In the genomic region with DNA sequence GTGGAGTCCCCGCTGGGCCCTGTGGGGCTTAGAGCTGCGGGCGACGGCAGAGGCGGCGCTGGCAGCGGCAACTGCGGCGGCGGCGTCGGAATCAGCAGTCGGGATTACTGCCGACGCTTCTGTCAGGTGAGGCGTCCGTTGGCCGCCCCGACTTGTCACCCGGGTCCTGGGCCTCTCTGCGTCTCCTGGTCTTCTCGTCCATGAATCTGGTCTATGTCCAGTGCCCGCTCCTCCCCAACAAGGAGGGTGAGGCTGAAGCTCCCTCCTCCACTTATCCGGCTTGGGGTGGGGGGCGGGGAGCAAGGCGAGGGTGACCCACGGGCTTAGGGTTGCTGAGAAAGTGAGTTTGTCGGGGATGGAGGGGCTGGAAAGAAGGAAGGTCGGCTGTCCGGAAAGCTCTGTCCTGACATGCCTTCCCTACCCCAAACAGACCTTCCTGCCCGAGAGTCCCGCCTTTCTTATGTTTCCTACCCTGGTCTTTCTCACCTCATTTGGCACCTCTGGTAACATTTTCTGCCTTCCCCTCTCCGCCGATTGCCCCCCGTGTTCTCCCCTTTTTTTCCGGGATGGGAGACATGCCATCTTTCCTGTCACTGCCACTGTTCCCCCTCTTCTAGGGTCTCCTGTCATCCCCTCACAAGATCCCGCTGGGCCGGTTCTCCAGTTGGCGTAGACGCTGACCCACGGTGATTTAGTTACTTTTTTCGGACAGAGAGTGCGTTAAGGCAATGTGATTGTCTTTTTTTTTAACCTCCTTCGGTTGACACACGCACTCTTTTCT, we compare ENCODE assay signal across 1 cellular context.
TF ChIP-seq lines count a peak whose summit lies in the region.

No MANE protein-coding gene starts in this region.

TF ChIP-seq in HepG2, 621 proteins besides CTCF, POLR2A, EP300 and RAD21 (continued from another document and continues in another):
- TF ChIP-seq, protein P1, sequence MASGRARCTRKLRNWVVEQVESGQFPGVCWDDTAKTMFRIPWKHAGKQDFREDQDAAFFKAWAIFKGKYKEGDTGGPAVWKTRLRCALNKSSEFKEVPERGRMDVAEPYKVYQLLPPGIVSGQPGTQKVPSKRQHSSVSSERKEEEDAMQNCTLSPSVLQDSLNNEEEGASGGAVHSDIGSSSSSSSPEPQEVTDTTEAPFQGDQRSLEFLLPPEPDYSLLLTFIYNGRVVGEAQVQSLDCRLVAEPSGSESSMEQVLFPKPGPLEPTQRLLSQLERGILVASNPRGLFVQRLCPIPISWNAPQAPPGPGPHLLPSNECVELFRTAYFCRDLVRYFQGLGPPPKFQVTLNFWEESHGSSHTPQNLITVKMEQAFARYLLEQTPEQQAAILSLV (CRISPR knock-in tag; IDR thresholded peaks at IDR 0.05; ENCODE audit: borderline replicate concordance) = peak; percentile 2; the same call in 1 of the 2 replicates
- TF ChIP-seq ZNF678 (CRISPR knock-in tag; IDR thresholded peaks at IDR 0.05) = no peak
- no peak for TF ChIP-seq ZNF549 (CRISPR knock-in tag; IDR thresholded peaks at IDR 0.05)
- no peak for TF ChIP-seq ZFYVE20 (CRISPR knock-in tag; IDR thresholded peaks at IDR 0.05; ENCODE audit: borderline replicate concordance, low read depth)
- TF ChIP-seq, protein P2, sequence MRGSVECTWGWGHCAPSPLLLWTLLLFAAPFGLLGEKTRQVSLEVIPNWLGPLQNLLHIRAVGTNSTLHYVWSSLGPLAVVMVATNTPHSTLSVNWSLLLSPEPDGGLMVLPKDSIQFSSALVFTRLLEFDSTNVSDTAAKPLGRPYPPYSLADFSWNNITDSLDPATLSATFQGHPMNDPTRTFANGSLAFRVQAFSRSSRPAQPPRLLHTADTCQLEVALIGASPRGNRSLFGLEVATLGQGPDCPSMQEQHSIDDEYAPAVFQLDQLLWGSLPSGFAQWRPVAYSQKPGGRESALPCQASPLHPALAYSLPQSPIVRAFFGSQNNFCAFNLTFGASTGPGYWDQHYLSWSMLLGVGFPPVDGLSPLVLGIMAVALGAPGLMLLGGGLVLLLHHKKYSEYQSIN (CRISPR knock-in tag; IDR thresholded peaks at IDR 0.05; ENCODE audit: borderline replicate concordance) = no peak
- TF ChIP-seq, protein P3, sequence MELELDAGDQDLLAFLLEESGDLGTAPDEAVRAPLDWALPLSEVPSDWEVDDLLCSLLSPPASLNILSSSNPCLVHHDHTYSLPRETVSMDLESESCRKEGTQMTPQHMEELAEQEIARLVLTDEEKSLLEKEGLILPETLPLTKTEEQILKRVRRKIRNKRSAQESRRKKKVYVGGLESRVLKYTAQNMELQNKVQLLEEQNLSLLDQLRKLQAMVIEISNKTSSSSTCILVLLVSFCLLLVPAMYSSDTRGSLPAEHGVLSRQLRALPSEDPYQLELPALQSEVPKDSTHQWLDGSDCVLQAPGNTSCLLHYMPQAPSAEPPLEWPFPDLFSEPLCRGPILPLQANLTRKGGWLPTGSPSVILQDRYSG (CRISPR knock-in tag; IDR thresholded peaks at IDR 0.05) = no peak
- TF ChIP-seq KDM2A (CRISPR knock-in tag; IDR thresholded peaks at IDR 0.05; ENCODE audit: borderline replicate concordance, low read depth) = no peak; the same call in 1 of the 2 replicates
- no peak for TF ChIP-seq KAT7 (CRISPR knock-in tag; IDR thresholded peaks at IDR 0.05; ENCODE audit: borderline replicate concordance)
- no peak for TF ChIP-seq ELF4 (CRISPR knock-in tag; IDR thresholded peaks at IDR 0.05; ENCODE audit: borderline replicate concordance)
- no peak; the same call in 1 of the 2 replicates for TF ChIP-seq ARHGAP35 (CRISPR knock-in tag; IDR thresholded peaks at IDR 0.05; ENCODE audit: borderline replicate concordance)
- TF ChIP-seq GATAD2A (CRISPR knock-in tag; IDR thresholded peaks at IDR 0.05) = no peak
- TF ChIP-seq SALL2 (CRISPR knock-in tag; IDR thresholded peaks at IDR 0.05) = no peak
- TF ChIP-seq, protein P4, sequence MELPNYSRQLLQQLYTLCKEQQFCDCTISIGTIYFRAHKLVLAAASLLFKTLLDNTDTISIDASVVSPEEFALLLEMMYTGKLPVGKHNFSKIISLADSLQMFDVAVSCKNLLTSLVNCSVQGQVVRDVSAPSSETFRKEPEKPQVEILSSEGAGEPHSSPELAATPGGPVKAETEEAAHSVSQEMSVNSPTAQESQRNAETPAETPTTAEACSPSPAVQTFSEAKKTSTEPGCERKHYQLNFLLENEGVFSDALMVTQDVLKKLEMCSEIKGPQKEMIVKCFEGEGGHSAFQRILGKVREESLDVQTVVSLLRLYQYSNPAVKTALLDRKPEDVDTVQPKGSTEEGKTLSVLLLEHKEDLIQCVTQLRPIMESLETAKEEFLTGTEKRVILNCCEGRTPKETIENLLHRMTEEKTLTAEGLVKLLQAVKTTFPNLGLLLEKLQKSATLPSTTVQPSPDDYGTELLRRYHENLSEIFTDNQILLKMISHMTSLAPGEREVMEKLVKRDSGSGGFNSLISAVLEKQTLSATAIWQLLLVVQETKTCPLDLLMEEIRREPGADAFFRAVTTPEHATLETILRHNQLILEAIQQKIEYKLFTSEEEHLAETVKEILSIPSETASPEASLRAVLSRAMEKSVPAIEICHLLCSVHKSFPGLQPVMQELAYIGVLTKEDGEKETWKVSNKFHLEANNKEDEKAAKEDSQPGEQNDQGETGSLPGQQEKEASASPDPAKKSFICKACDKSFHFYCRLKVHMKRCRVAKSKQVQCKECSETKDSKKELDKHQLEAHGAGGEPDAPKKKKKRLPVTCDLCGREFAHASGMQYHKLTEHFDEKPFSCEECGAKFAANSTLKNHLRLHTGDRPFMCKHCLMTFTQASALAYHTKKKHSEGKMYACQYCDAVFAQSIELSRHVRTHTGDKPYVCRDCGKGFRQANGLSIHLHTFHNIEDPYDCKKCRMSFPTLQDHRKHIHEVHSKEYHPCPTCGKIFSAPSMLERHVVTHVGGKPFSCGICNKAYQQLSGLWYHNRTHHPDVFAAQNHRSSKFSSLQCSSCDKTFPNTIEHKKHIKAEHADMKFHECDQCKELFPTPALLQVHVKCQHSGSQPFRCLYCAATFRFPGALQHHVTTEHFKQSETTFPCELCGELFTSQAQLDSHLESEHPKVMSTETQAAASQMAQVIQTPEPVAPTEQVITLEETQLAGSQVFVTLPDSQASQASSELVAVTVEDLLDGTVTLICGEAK (IDR thresholded peaks at IDR 0.05) = no peak
- TF ChIP-seq, protein P4 (CRISPR knock-in tag; IDR thresholded peaks at IDR 0.05) = no peak
- no peak for TF ChIP-seq HOXD1 (CRISPR knock-in tag; IDR thresholded peaks at IDR 0.05)
- no peak for TF ChIP-seq WIZ (CRISPR knock-in tag; IDR thresholded peaks at IDR 0.05)
- TF ChIP-seq EZH2 (conservative IDR thresholded peaks at IDR 0.05; ENCODE audit: low read depth, low read length) = no peak
- TF ChIP-seq PCBP2 (optimal IDR thresholded peaks at IDR 0.05; ENCODE audit: low read depth, low read length, poor library complexity, severe bottlenecking) = no peak
- TF ChIP-seq, protein P5, sequence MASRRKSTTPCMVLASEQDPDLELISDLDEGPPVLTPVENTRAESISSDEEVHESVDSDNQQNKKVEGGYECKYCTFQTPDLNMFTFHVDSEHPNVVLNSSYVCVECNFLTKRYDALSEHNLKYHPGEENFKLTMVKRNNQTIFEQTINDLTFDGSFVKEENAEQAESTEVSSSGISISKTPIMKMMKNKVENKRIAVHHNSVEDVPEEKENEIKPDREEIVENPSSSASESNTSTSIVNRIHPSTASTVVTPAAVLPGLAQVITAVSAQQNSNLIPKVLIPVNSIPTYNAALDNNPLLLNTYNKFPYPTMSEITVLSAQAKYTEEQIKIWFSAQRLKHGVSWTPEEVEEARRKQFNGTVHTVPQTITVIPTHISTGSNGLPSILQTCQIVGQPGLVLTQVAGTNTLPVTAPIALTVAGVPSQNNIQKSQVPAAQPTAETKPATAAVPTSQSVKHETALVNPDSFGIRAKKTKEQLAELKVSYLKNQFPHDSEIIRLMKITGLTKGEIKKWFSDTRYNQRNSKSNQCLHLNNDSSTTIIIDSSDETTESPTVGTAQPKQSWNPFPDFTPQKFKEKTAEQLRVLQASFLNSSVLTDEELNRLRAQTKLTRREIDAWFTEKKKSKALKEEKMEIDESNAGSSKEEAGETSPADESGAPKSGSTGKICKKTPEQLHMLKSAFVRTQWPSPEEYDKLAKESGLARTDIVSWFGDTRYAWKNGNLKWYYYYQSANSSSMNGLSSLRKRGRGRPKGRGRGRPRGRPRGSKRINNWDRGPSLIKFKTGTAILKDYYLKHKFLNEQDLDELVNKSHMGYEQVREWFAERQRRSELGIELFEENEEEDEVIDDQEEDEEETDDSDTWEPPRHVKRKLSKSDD (CRISPR knock-in tag; IDR thresholded peaks at IDR 0.05; ENCODE audit: low read depth) = no peak
- TF ChIP-seq ZNF790 (CRISPR knock-in tag; IDR thresholded peaks at IDR 0.05; ENCODE audit: borderline replicate concordance) = no peak
- TF ChIP-seq NCOA5 (CRISPR knock-in tag; IDR thresholded peaks at IDR 0.05) = no peak
- TF ChIP-seq, protein P6, sequence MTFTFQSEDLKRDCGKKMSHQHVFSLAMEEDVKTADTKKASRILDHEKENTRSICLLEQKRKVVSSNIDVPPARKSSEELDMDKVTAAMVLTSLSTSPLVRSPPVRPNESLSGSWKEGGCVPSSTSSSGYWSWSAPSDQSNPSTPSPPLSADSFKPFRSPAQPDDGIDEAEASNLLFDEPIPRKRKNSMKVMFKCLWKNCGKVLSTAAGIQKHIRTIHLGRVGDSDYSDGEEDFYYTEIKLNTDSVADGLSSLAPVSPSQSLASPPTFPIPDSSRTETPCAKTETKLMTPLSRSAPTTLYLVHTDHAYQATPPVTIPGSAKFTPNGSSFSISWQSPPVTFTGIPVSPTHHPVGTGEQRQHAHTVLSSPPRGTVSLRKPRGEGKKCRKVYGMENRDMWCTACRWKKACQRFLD (CRISPR knock-in tag; IDR thresholded peaks at IDR 0.05; ENCODE audit: borderline replicate concordance) = no peak
- TF ChIP-seq, protein P7, sequence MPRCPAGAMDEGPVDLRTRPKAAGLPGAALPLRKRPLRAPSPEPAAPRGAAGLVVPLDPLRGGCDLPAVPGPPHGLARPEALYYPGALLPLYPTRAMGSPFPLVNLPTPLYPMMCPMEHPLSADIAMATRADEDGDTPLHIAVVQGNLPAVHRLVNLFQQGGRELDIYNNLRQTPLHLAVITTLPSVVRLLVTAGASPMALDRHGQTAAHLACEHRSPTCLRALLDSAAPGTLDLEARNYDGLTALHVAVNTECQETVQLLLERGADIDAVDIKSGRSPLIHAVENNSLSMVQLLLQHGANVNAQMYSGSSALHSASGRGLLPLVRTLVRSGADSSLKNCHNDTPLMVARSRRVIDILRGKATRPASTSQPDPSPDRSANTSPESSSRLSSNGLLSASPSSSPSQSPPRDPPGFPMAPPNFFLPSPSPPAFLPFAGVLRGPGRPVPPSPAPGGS (CRISPR knock-in tag; IDR thresholded peaks at IDR 0.05) = no peak
- no peak for TF ChIP-seq BCL6 (CRISPR knock-in tag; IDR thresholded peaks at IDR 0.05)
- no peak for TF ChIP-seq ZNF121 (CRISPR knock-in tag; IDR thresholded peaks at IDR 0.05)
- 0 out of 2 replicates have a peak, but pooled peaks have one; percentile 10 for TF ChIP-seq MED13 (CRISPR knock-in tag; IDR thresholded peaks at IDR 0.05)
- TF ChIP-seq ZNF563 (CRISPR knock-in tag; IDR thresholded peaks at IDR 0.05) = 0 out of 2 replicates have a peak, but pooled peaks have one; percentile 25
- TF ChIP-seq, protein P8, sequence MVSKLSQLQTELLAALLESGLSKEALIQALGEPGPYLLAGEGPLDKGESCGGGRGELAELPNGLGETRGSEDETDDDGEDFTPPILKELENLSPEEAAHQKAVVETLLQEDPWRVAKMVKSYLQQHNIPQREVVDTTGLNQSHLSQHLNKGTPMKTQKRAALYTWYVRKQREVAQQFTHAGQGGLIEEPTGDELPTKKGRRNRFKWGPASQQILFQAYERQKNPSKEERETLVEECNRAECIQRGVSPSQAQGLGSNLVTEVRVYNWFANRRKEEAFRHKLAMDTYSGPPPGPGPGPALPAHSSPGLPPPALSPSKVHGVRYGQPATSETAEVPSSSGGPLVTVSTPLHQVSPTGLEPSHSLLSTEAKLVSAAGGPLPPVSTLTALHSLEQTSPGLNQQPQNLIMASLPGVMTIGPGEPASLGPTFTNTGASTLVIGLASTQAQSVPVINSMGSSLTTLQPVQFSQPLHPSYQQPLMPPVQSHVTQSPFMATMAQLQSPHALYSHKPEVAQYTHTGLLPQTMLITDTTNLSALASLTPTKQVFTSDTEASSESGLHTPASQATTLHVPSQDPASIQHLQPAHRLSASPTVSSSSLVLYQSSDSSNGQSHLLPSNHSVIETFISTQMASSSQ (IDR thresholded peaks at IDR 0.05; ENCODE audit: low read depth) = no peak
- TF ChIP-seq, protein P8 (CRISPR knock-in tag; IDR thresholded peaks at IDR 0.05; ENCODE audit: borderline replicate concordance) = no peak
